ENCODE assay signal across 1 cellular context in the genomic region with DNA sequence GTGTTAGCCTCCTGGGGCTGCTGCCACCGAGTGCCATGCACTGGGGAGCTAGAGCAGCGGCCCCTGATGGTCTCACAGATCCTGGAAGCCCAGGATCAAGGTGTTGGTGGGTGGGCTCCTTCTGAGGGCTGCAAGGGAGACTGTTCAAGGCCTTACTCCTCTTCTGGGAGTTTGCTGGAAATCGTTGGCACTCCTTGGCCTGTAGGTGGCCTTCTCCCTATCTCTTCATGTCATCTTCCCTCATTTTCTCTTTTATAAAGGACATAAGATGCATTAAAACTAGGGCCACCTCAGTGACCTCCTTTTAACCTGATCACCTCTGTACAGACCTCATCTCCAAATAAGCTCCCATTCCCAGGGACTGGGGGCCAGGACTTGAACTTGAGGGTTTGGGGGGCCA.
TF ChIP-seq lines count a peak whose summit lies in the region.

No MANE protein-coding gene starts in this region.

TF ChIP-seq in H1, 55 proteins besides CTCF, POLR2A, EP300 and RAD21:
- no peak for TF ChIP-seq SP1 (IDR thresholded peaks at IDR 0.05; ENCODE audit: low read depth, low read length)
- TF ChIP-seq TCF12 (IDR thresholded peaks at IDR 0.05; ENCODE audit: low read depth, low read length): no peak
- TF ChIP-seq ASH2L (IDR thresholded peaks at IDR 0.05; ENCODE audit: low read length): no peak
- no peak for TF ChIP-seq TAF7 (optimal IDR thresholded peaks at IDR 0.05; ENCODE audit: borderline replicate concordance, low read depth, low read length)
- TF ChIP-seq BRCA1 (IDR thresholded peaks at IDR 0.05; ENCODE audit: low read depth, low read length): no peak
- TF ChIP-seq GTF2F1 (IDR thresholded peaks at IDR 0.05; ENCODE audit: borderline replicate concordance, low read depth, low read length): no peak
